Comparison of ENCODE assay signal across 2 cellular contexts in the genomic region with DNA sequence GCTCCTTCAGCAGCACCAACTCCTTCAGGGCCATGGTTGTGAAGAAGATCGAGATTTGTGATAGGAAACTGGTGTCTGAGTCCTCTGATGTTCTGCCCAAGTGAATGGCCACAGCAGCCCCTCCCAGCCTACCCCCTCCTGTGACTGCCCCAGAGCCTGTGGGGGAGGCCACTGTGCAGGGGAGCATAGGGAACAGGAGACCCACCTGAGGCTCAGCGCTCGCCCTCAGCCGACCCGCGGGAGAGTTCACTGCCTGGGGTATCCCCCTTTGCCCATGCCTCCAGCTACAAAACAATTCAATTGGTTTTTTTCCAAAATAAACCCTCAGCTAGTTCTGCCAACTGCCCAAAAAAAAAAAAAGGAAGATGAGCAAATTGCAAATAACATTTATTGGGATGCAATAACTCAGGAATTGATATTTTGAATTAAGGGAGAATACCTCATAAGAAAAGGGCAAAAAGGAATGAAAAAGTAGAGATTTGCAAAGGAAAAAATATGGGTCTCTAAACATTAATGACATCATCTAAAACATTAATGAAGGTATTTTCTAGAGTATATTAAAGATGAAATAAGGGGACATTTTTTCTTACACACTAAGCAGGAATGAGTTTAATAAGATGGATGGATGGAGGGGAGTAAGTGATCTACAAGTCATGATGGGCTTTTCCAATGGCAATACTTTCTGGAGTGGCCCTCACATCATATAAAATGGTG.
TF ChIP-seq lines count a peak whose summit lies in the region.

No MANE protein-coding gene starts in this region.

TF ChIP-seq in HepG2, 621 proteins besides CTCF, POLR2A, EP300 and RAD21:
- TF ChIP-seq SMARCC2 (IDR thresholded peaks at IDR 0.05) (no peak), POGZ (CRISPR knock-in tag; IDR thresholded peaks at IDR 0.05) (no peak), KLF6 (CRISPR knock-in tag; IDR thresholded peaks at IDR 0.05) (no peak), ZNF431 (CRISPR knock-in tag; IDR thresholded peaks at IDR 0.05; ENCODE audit: borderline replicate concordance, low read depth) (no peak), ATF7 (IDR thresholded peaks at IDR 0.05) (peak; percentile 94), ATF7 (CRISPR knock-in tag; IDR thresholded peaks at IDR 0.05) (no peak)
- TF ChIP-seq, protein P1, sequence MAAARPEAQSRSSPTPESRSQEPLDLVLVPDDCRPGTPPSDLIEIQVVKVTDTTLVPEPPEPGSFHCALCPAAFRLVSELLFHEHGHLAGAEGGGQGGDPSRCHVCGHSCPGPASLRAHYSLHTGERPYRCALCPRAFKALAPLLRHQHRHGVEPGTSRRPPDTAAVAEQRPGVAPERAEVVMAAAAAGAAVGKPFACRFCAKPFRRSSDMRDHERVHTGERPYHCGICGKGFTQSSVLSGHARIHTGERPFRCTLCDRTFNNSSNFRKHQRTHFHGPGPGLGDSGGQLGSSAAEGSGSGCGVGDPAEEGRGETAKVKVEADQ (CRISPR knock-in tag; IDR thresholded peaks at IDR 0.05; ENCODE audit: borderline replicate concordance) = no peak
TF ChIP-seq in HepG2: peak in this region for 1.

TF ChIP-seq in HEK293, 187 proteins besides CTCF, POLR2A, EP300 and RAD21:
- TF ChIP-seq ZNF324 (tag by site-specific recombination; IDR thresholded peaks at IDR 0.05) = no peak
- TF ChIP-seq, protein P2, sequence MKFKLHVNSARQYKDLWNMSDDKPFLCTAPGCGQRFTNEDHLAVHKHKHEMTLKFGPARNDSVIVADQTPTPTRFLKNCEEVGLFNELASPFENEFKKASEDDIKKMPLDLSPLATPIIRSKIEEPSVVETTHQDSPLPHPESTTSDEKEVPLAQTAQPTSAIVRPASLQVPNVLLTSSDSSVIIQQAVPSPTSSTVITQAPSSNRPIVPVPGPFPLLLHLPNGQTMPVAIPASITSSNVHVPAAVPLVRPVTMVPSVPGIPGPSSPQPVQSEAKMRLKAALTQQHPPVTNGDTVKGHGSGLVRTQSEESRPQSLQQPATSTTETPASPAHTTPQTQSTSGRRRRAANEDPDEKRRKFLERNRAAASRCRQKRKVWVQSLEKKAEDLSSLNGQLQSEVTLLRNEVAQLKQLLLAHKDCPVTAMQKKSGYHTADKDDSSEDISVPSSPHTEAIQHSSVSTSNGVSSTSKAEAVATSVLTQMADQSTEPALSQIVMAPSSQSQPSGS (tag by site-specific recombination; IDR thresholded peaks at IDR 0.05; ENCODE audit: low read depth) = peak; percentile 77
